Comparison of ENCODE assay signal across 16 cellular contexts in the genomic region with DNA sequence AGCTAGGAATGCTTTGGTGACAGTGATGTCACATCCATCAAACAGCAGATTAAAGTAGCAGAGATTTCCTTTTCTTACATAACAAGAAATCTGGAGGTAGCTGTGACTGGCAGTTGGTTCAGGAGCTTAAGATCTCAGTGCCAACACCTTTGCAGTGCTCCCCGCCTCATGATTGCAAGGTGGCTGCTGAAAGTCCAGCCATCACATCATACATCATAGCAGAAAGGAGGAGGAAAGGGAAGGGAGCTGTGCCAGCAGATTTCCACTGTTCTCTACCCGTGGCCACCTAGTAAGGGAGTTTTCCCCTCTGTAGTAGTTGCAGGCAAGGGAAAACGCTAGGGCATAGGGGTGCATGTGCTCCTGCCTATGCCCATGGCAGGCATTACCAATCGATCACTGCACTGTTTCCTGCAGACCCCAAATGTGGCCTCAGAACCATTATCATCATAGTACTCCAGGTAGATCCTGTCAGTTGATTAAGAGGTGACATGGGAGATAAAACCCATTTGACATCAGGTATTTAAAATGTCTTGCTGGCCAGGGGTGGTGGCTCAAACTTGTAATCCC. TPM values are rescaled to one million over a fixed set of nuclear protein-coding genes. Genes with fewer than 3 reads are reported as not detected.
DNase-seq lines count a peak whose midpoint lies in the region; TF ChIP-seq lines count a peak whose summit lies in the region.
"Had no signal": no experiment of that assay in that cellular context is flagged by ENCODE, and none has a peak within 500 bp of the region (broad histone marks: within the 10 kb centered on the region; RNA-seq: fewer than 3 reads in every experiment).

No MANE protein-coding gene starts in this region.

- DNase-seq in activated effector memory CD4-positive, alpha-beta T cell treated with anti-CD3 and anti-CD28 coated beads, Interleukin-2, amount 50 U/mL, for 16 hours: peak; percentile 10
- DNase-seq in activated effector memory CD4-positive, alpha-beta T cell treated with Interleukin-2 at 50 U/mL for 16 hours: no peak
- DNase-seq in chondrocyte (ENCODE audit: low spot score) (peak; percentile 8), islet precursor cell (peak; percentile 27), NCI-H446 treated with DMSO at 0.1 percent for 48 hours (lab: John Stamatoyannopoulos, UW) (no peak), GM13976 (ENCODE audit: low spot score) (no peak), NCI-H82 treated with DMSO at 0.1 percent for 48 hours (lab: John Stamatoyannopoulos, UW; ENCODE audit: unreplicated experiment) (no peak)
- DNase-seq in stimulated activated CD4-positive, alpha-beta T cell treated with anti-CD3 and anti-CD28 coated beads, Interleukin-15, amount 100 ng/mL, for 24 hours: no peak
- DNase-seq: 8988T; AML-193; Caco-2; CD8-positive, alpha-beta memory T cell; GF-D8; GOT3; HFFc6; KBM-7 had no signal

- in situ Hi-C loops in GM13976 (cut with MboI; ENCODE audit: low sequenced_read_pairs, unreplicated experiment): no loop called here

- TF ChIP-seq CTCF in chondrocyte (IDR thresholded peaks at IDR 0.05): no peak
- no peak for TF ChIP-seq CTCF in GM13976 (IDR thresholded peaks at IDR 0.05; ENCODE audit: borderline replicate concordance, control extremely low read depth, extremely low read depth, insufficient read depth, missing control alignments)

- no peaks in the 10 kb centered on the region for H3K27me3 Mint-ChIP-seq in chondrocyte (ENCODE audit: low read depth)
- H3K27me3 Mint-ChIP-seq: CD8-positive, alpha-beta memory T cell had no signal

- no peak overlapping the region for H3K27ac Mint-ChIP-seq in chondrocyte (ENCODE audit: unreplicated experiment)
- H3K27ac Mint-ChIP-seq: CD8-positive, alpha-beta memory T cell; HFFc6 had no signal

- peaks cover 7% of the 10 kb centered on the region for H3K4me1 Mint-ChIP-seq in chondrocyte (ENCODE audit: low read depth)
- H3K4me1 Mint-ChIP-seq: CD8-positive, alpha-beta memory T cell had no signal

- peaks cover 6% of the 10 kb centered on the region for H3K36me3 Mint-ChIP-seq in chondrocyte (ENCODE audit: low read depth)

- H3K4me3 Mint-ChIP-seq in chondrocyte (ENCODE audit: unreplicated experiment): no peak overlapping the region
- H3K4me3 Mint-ChIP-seq: CD8-positive, alpha-beta memory T cell; HFFc6 had no signal

- H3K9me3 Mint-ChIP-seq in chondrocyte (ENCODE audit: low read depth): no peaks in the 10 kb centered on the region
- H3K9me3 Mint-ChIP-seq: CD8-positive, alpha-beta memory T cell; HFFc6 had no signal

RNA-seq across cellular contexts. Expression of a gene that starts 57.9 kb away (rescaled TPM):
- 32.4 to 48.5 TPM (median 46.5 TPM) in 3 replicates for total RNA-seq in chondrocyte

Comparison
In these comparisons a context has a peak if more than half of its experiments do, and no peak if none do; other contexts are left out.
1. DNase-seq: peak in activated effector memory CD4-positive, alpha-beta T cell treated with anti-CD3 and anti-CD28 coated beads, Interleukin-2, amount 50 U/mL, for 16 hours (single experiment), chondrocyte (single experiment) and islet precursor cell (single experiment); none in activated effector memory CD4-positive, alpha-beta T cell treated with Interleukin-2 at 50 U/mL for 16 hours (single experiment), stimulated activated CD4-positive, alpha-beta T cell treated with anti-CD3 and anti-CD28 coated beads, Interleukin-15, amount 100 ng/mL, for 24 hours (single experiment), NCI-H446 treated with DMSO at 0.1 percent for 48 hours (single experiment), GM13976 (single experiment) and NCI-H82 treated with DMSO at 0.1 percent for 48 hours (single experiment).